Comparison of ENCODE assay signal across 13 cellular contexts in genomic region chr2:241808701-241809382, GRCh38. TPM values are rescaled to one million over a fixed set of nuclear protein-coding genes. Genes with fewer than 3 reads are reported as not detected.
A peak's percentile ranks its signal among the peaks of the same experiment; 100 is the strongest.
DNase-seq lines count a peak whose midpoint lies in the region; ATAC-seq, FAIRE-seq and TF ChIP-seq lines count a peak whose summit lies in the region.
"Had no signal": no experiment of that assay in that cellular context is flagged by ENCODE, and none has a peak within 500 bp of the region (broad histone marks: within the 10 kb centered on the region; RNA-seq: fewer than 3 reads in every experiment).

NEU4 (plus strand) TSS chr2:241809193; CDS start chr2:241814485, 5,292 bp downstream.

- TF ChIP-seq POLR2A in HepG2 (IDR thresholded peaks at IDR 0.05; ENCODE audit: insufficient read depth in 1 of 2, low read depth in 2 of 2, low read length in 2 of 2), result peak in 1 of 2 experiments; percentile 94; a peak in 2 of 4 replicates

- peak; percentile 89 for ATAC-seq in HepG2
- ATAC-seq in HG03439 (IDR thresholded peaks at IDR 0.05; ENCODE audit: unreplicated experiment), result no peak

- intact Hi-C loops in HepG2 (cut with micrococcal nuclease; ENCODE audit: unreplicated experiment), result loop anchor here (1.0 to 2.0 kb wide), 2 partner anchors 9 to 38 kb away; no protein-coding TSS in a partner anchor

- FAIRE-seq in HepG2 (lab: Jason Lieb, UNC), result peak; percentile 99
- FAIRE-seq: GM12878 had no signal

- no peak; the same call in none of the 2 replicates for TF ChIP-seq CTCF in HepG2 (CRISPR knock-in tag; IDR thresholded peaks at IDR 0.05)

- H3K4me3 ChIP-seq in HepG2 (replicated peaks in 1 of 3; ENCODE audit: insufficient read depth in 1 of 3, low read depth in 2 of 3, low read length in 3 of 3) (peak within 1 kb of the TSS; percentile 73 to 85 (median 81)), skeletal muscle tissue (ENCODE audit: low read length in 3 of 3) (peak within 1 kb of the TSS in 1 of 3 donors; percentile 54)
- H3K4me3 ChIP-seq: GM12878, lung had no signal

- peaks cover 3 to 5% (median 5%) of the 10 kb centered on the region in 3 donors for H3K4me1 Mint-ChIP-seq in IgD-negative memory B cell

- peaks cover 52% of the 10 kb centered on the region for H3K79me2 ChIP-seq in HepG2 (ENCODE audit: insufficient read depth, low read length)

- peak within 1 kb of the TSS; percentile 88 for H3K4me2 ChIP-seq in HepG2 (ENCODE audit: low read depth, low read length)

- 2% methylated on average over 14 of the region's 31 CpGs for WGBS in HepG2 (ENCODE audit: low lambda C conversion rate)

- H3K36me3 ChIP-seq in HepG2 (replicated peaks in 1 of 2; ENCODE audit: control insufficient read depth in 1 of 2, insufficient read depth in 2 of 2, low read length in 2 of 2) (no peaks in the 10 kb centered on the region; a peak in 2 of 5 replicates), skeletal muscle tissue (ENCODE audit: control insufficient read depth in 3 of 3, insufficient read depth in 3 of 3, low read length in 3 of 3) (no peaks in the 10 kb centered on the region)

- H3K9me3 Mint-ChIP-seq in IgD-negative memory B cell, result no peaks in the 10 kb centered on the region

- no peaks in the 10 kb centered on the region; a peak in 1 of 5 replicates for H3K27me3 ChIP-seq in HepG2 (ENCODE audit: control insufficient read depth in 1 of 2, insufficient read depth in 2 of 2, low read length in 2 of 2)
- peaks cover 10 to 12% (median 11%) of the 10 kb centered on the region in 3 donors for H3K27me3 ChIP-seq in skeletal muscle tissue (ENCODE audit: control insufficient read depth in 3 of 3, insufficient read depth in 3 of 3, low read length in 3 of 3)

- H3K27ac ChIP-seq in cingulate gyrus (ENCODE audit: low read depth, low read length) (peak within 1 kb of the TSS; percentile 14), HepG2 (ENCODE audit: extremely low read length, insufficient read depth, low read length) (peak within 1 kb of the TSS; percentile 84), skeletal muscle tissue (ENCODE audit: low read depth, low read length) (no peak within 1 kb of the TSS)

- no peak within 1 kb of the TSS for H2AFZ ChIP-seq in HepG2 (ENCODE audit: low read length)

- TF ChIP-seq EP300 in HepG2 (IDR thresholded peaks at IDR 0.05; ENCODE audit: low read depth in 2 of 2, low read length in 2 of 2), result peak; percentile 6 to 21; a peak in 2 of 4 replicates
- TF ChIP-seq EP300 in HepG2 (CRISPR knock-in tag; IDR thresholded peaks at IDR 0.05; ENCODE audit: borderline replicate concordance), result no peak; the same call in 1 of the 2 replicates

- H3K9me3 ChIP-seq in HepG2 (ENCODE audit: low read length), result no peaks in the 10 kb centered on the region
- H3K9me3 ChIP-seq in skeletal muscle tissue (ENCODE audit: control insufficient read depth in 3 of 3, low read length in 3 of 3), result no peaks in the 10 kb centered on the region

- H3K4me3 Mint-ChIP-seq in IgD-negative memory B cell, result peak within 1 kb of the TSS in 1 of 4 donors; percentile 58

- H4K20me1 ChIP-seq in HepG2 (ENCODE audit: insufficient read depth, low read length), result peaks cover 10% of the 10 kb centered on the region; the same call in 1 of the 2 replicates

- H3K27ac Mint-ChIP-seq in IgD-negative memory B cell, result peak within 1 kb of the TSS; percentile 31 to 53 (median 35)

- in situ Hi-C loops in HepG2 (cut with HindIII; ENCODE audit: extremely low pct_ligation_motif_present, low pct_unique_long_range_greater_than_20kb), result loop anchor here (5.0 kb wide), 1 partner anchor 37 kb away; no protein-coding TSS in a partner anchor
- in situ Hi-C loops in KBM-7 (cut with MboI; ENCODE audit: low pct_unique_long_range_greater_than_20kb, low sequenced_read_pairs), result no loop called here

- no TSS peak for BruUV-seq in HepG2 (replicated peaks; lab: Mats Ljungman, UMichigan)

- peaks cover 44% of the 10 kb centered on the region for H3K4me1 ChIP-seq in HepG2 (ENCODE audit: insufficient read depth, low read length)
- peaks cover 29 to 51% (median 35%) of the 10 kb centered on the region in 3 donors for H3K4me1 ChIP-seq in skeletal muscle tissue (ENCODE audit: control insufficient read depth in 3 of 3, insufficient read depth in 3 of 3, low read length in 3 of 3)

- H3K27me3 Mint-ChIP-seq in IgD-negative memory B cell, result peaks cover 8% of the 10 kb centered on the region

- CTCF ChIA-PET in HepG2 (lab: Yijun Ruan, JAX; ENCODE audit: low intra/inter-chr PET ratio, low total read pairs), result no interaction called here

- POLR2A ChIA-PET in HepG2 (lab: Yijun Ruan, JAX), result interaction anchor here (0.7 to 4.2 kb wide), 23 partner anchors 9 to 122 kb away, joined by 3 to 218 read pairs (median 3); partner anchors contain the start of genes D2HGDH, DTYMK, GAL3ST2 and ING5

- no peak; the same call in 1 of the 2 replicates for TF ChIP-seq RAD21 in HepG2 (CRISPR knock-in tag; IDR thresholded peaks at IDR 0.05)

- H3K9ac ChIP-seq in HepG2 (ENCODE audit: insufficient read depth, low read depth, low read length) (peak within 1 kb of the TSS; percentile 90), skeletal muscle tissue (ENCODE audit: low read depth in 1 of 3, low read length in 3 of 3) (peak within 1 kb of the TSS in 2 of 3 donors; percentile 33 to 75)

- DNase-seq in HepG2 (ENCODE audit: low spot score) (peak; percentile 87), KBM-7 (no peak), activated gamma-delta T cell (lab: John Stamatoyannopoulos, UW) (no peak)
- DNase-seq: Calu3; central memory CD4-positive, alpha-beta T cell; NCI-H526 had no signal

- no peaks in the 10 kb centered on the region for H3K36me3 Mint-ChIP-seq in IgD-negative memory B cell

TF ChIP-seq in HepG2, 621 proteins besides CTCF, POLR2A, EP300 and RAD21 (continues in another document):
- TF ChIP-seq HBP1 (CRISPR knock-in tag; IDR thresholded peaks at IDR 0.05; ENCODE audit: low read depth) (no peak; the same call in none of the 2 replicates), FOXK1 (CRISPR knock-in tag; IDR thresholded peaks at IDR 0.05; ENCODE audit: borderline replicate concordance, low read depth) (peak; percentile 23; the same call in 1 of the 2 replicates), ZNF574 (CRISPR knock-in tag; IDR thresholded peaks at IDR 0.05) (peak; percentile 90), MTF1 (CRISPR knock-in tag; IDR thresholded peaks at IDR 0.05) (peak; percentile 80)

RNA-seq across cellular contexts. Expression of gene NEU4, which starts in this region (rescaled TPM):
- polyA plus RNA-seq in IgD-negative memory B cell (not detected), HepG2 (2011; rRNA removed) (53.5 and 71.4 TPM in 2 replicates)
- total RNA-seq in HepG2 (2016; rRNA removed; fragmentation: Illumina TruSeq; extraction: Trizol) (104 and 107 TPM in 2 replicates), skeletal muscle tissue (4.2 TPM)
- total RNA-seq in HepG2 (2016; cell fraction: cytosol; rRNA removed; fragmentation: Illumina TruSeq; extraction: Trizol; ENCODE audit: low read depth), result 27.0 and 30.1 TPM in 2 replicates
- total RNA-seq in HepG2 (2016; cell fraction: insoluble cytoplasmic fraction; rRNA removed; fragmentation: Illumina TruSeq; extraction: Trizol), result 108 and 118 TPM in 2 replicates
- total RNA-seq in HepG2 (2016; cell fraction: membrane; rRNA removed; fragmentation: Illumina TruSeq; extraction: Trizol), result 67.8 and 70.6 TPM in 2 replicates
- total RNA-seq in HepG2 (2016; cell fraction: nucleus; rRNA removed; fragmentation: Illumina TruSeq; extraction: Trizol), result 43.9 and 53.0 TPM in 2 replicates
- polyA plus RNA-seq in HepG2 (2011; cell fraction: cytosol; rRNA removed), result 52.8 and 126 TPM in 2 replicates
- polyA plus RNA-seq in HepG2 (2011; cell fraction: nucleus; rRNA removed), result 167 and 187 TPM in 2 replicates
- 34.5 and 40.6 TPM in 2 replicates for polyA plus RNA-seq in HepG2 (2012)
- polyA plus RNA-seq in HepG2 (2016; cell fraction: cytosol; fragmentation: Illumina TruSeq; extraction: Trizol; ENCODE audit: low read depth), result 23.8 and 25.7 TPM in 2 replicates
- polyA plus RNA-seq in HepG2 (2016; cell fraction: insoluble cytoplasmic fraction; fragmentation: Illumina TruSeq; extraction: Trizol; ENCODE audit: low read depth), result 96.8 and 121 TPM in 2 replicates
- 48.5 and 51.3 TPM in 2 replicates for polyA plus RNA-seq in HepG2 (2016; cell fraction: membrane; fragmentation: Illumina TruSeq; extraction: Trizol; ENCODE audit: low read depth)
- polyA plus RNA-seq in HepG2 (2016; cell fraction: nucleus; fragmentation: Illumina TruSeq; extraction: Trizol; ENCODE audit: insufficient read depth, low read depth), result 84.0 and 95.2 TPM in 2 replicates
- 114 TPM in 1 of 2 replicates, not detected in the other for polyA minus RNA-seq in HepG2 (2011; rRNA and poly(A)+ RNA removed; ENCODE audit: low replicate concordance)
- 45.5 and 50.7 TPM in 2 replicates for polyA minus RNA-seq in HepG2 (2011; cell fraction: cytosol; rRNA and poly(A)+ RNA removed)
- polyA minus RNA-seq in HepG2 (2011; cell fraction: nucleus; rRNA and poly(A)+ RNA removed), result 32.4 and 35.0 TPM in 2 replicates
- total RNA-seq: SK-MEL-5 had no signal

Comparison
In these comparisons a context has a peak if more than half of its experiments do, and no peak if none do; other contexts are left out.
1. RNA of gene NEU4 (polyA plus RNA-seq): 23.8 to 187 TPM in HepG2; not detected in IgD-negative memory B cell (single experiment); every median in the first group is over 10 times any median in the second.